12 cellular contexts compared by ENCODE assay signal in the genomic region with DNA sequence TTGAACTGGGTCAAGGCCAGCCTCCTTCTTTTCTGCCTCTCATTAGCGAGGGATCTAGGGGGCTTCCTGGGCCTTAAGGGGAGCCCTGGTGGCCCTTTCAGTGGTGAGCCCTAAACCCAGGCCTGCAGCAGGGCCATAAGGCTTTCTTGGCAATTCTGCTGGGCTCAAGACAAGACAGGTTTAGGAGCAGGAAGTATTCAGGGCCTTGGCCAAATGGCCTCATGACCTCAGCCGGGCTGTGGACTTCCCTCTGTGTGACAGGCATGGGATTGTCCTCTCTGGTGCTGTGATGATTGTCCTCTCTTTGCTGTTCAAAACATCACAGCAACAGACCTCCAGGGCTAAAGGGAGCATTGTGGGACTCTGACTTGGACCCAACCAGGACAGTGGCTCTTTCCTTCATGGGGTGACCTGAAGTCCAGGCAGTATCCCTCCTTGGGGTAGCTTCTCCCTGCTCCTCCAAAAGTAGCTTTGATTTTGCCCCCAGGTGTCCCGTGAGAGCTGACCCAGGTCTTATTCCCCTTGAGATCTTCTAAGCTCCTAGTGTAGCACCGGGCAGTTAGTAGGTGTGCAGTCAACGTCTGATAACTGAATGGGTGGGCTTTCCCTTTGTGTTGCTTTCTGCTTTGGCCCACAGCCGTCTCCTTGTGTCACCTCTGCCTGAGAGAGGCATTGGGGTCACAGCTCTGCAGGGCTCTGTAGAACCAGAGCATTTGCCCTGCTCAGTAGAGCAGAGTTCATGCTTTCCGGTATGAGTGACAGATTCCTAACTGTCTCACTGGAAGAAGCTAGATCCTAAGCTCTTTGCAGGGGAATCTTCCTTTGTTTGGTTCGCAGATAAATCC. TPM values are rescaled to one million over a fixed set of nuclear protein-coding genes. Genes with fewer than 3 reads are reported as not detected.
DNase-seq lines count a peak whose midpoint lies in the region; ATAC-seq and TF ChIP-seq lines count a peak whose summit lies in the region.
"Had no signal": no experiment of that assay in that cellular context is flagged by ENCODE, and none has a peak within 500 bp of the region (broad histone marks: within the 10 kb centered on the region; RNA-seq: fewer than 3 reads in every experiment).

No MANE protein-coding gene starts in this region.

- no peaks in the 10 kb centered on the region for H3K36me3 ChIP-seq in OCI-LY7 (ENCODE audit: insufficient read depth, low read length)

- CTCF ChIA-PET in Calu3 (lab: Charles Lee): interaction anchor here (0.6 to 1.2 kb wide), 2 partner anchors 48 to 725 kb away, joined by 3 to 7 read pairs; no protein-coding TSS in a partner anchor
- CTCF ChIA-PET in activated CD8-positive, alpha-beta T cell treated with anti-CD3 and anti-CD28 coated beads, Interleukin-2, amount 10 ng/mL, durations not matched to agents 7 days and 5 days (lab: Charles Lee): interaction anchor here (0.6 to 2.2 kb wide), 7 partner anchors 12 to 653 kb away, joined by 3 to 11 read pairs (median 3); no protein-coding TSS in a partner anchor
- CTCF ChIA-PET in OCI-LY7 (lab: Charles Lee; ENCODE audit: unreplicated experiment): no interaction called here

- in situ Hi-C loops in GM13976 (cut with MboI; ENCODE audit: low sequenced_read_pairs, unreplicated experiment): no loop called here

- no peak for TF ChIP-seq POLR2A in erythroblast (IDR thresholded peaks at IDR 0.05; ENCODE audit: low read length)

- no peaks in the 10 kb centered on the region for H4K20me1 ChIP-seq in OCI-LY7 (ENCODE audit: insufficient read depth, low read length)

- BruUV-seq in Calu3 (replicated peaks; lab: Mats Ljungman, UMichigan) (no TSS peak), OCI-LY7 (replicated peaks; lab: Mats Ljungman, UMichigan) (no TSS peak)

- no peaks in the 10 kb centered on the region for H3K9me2 ChIP-seq in OCI-LY7 (ENCODE audit: insufficient read depth, low read length)

- no peaks in the 10 kb centered on the region for H3K79me2 ChIP-seq in OCI-LY7 (ENCODE audit: insufficient read depth, low read depth, low read length)

- no peaks in the 10 kb centered on the region for H3K27me3 Mint-ChIP-seq in Calu3 (ENCODE audit: unreplicated experiment)
- no peaks in the 10 kb centered on the region for H3K27me3 Mint-ChIP-seq in activated CD8-positive, alpha-beta T cell treated with anti-CD3 and anti-CD28 coated beads, Interleukin-2, amount 10 ng/mL, durations not matched to agents 7 days and 5 days (ENCODE audit: low read depth)

- peaks cover 81% of the 10 kb centered on the region for H3K36me3 Mint-ChIP-seq in Calu3 (ENCODE audit: insufficient read depth, unreplicated experiment)
- peaks cover 85% of the 10 kb centered on the region for H3K36me3 Mint-ChIP-seq in activated CD8-positive, alpha-beta T cell treated with anti-CD3 and anti-CD28 coated beads, Interleukin-2, amount 10 ng/mL, durations not matched to agents 7 days and 5 days (ENCODE audit: low read depth)

- no peak overlapping the region for H2AFZ ChIP-seq in OCI-LY7 (ENCODE audit: low read length)

- H3K9me3 Mint-ChIP-seq in Calu3 (ENCODE audit: low read depth, unreplicated experiment): no peaks in the 10 kb centered on the region
- no peaks in the 10 kb centered on the region for H3K9me3 Mint-ChIP-seq in activated CD8-positive, alpha-beta T cell treated with anti-CD3 and anti-CD28 coated beads, Interleukin-2, amount 10 ng/mL, durations not matched to agents 7 days and 5 days (ENCODE audit: insufficient read depth)

- POLR2A ChIA-PET in activated CD8-positive, alpha-beta T cell treated with anti-CD3 and anti-CD28 coated beads, Interleukin-2, amount 10 ng/mL, durations not matched to agents 7 days and 5 days (lab: Charles Lee): interaction anchor here (1.0 to 4.9 kb wide), 3 partner anchors 15 to 16 kb away, joined by 3 to 31 read pairs (median 8); a partner anchor contains a TSS
- POLR2A ChIA-PET in OCI-LY7 (lab: Charles Lee): no interaction called here

- no peak overlapping the region for H3K27ac ChIP-seq in OCI-LY7 (ENCODE audit: low read depth, low read length, poor library complexity, severe bottlenecking)

- no peak for ATAC-seq in activated CD8-positive, alpha-beta T cell treated with anti-CD3 and anti-CD28 coated beads, Interleukin-2, amount 10 ng/mL, durations not matched to agents 7 days and 5 days
- ATAC-seq in sciatic nerve (peak; percentile 3), GM18519 (IDR thresholded peaks at IDR 0.05; ENCODE audit: low FRiP score, unreplicated experiment) (no peak)
- ATAC-seq: Panc1 had no signal

- no peaks in the 10 kb centered on the region for H3K4me1 ChIP-seq in OCI-LY7 (ENCODE audit: insufficient read depth, low read length, poor library complexity, severe bottlenecking)

- no peak overlapping the region for H3K4me3 ChIP-seq in OCI-LY7 (ENCODE audit: low read depth, low read length, poor library complexity, severe bottlenecking)

- DNase-seq in Calu3: no peak
- DNase-seq in activated CD8-positive, alpha-beta T cell treated with anti-CD3 and anti-CD28 coated beads, Interleukin-2, amount 10 ng/mL, durations not matched to agents 7 days and 5 days: no peak
- peak; percentile 75 for DNase-seq in cardiac septum (ENCODE audit: low spot score)
- no peak for DNase-seq in sciatic nerve (ENCODE audit: low spot score)
- no peak for DNase-seq in erythroblast (lab: John Stamatoyannopoulos, UW)
- DNase-seq in OCI-LY7 (ENCODE audit: low spot score): no peak
- no peak for DNase-seq in GM13976 (ENCODE audit: low spot score)
- DNase-seq: cortex of kidney, DMS53, NCI-H1092 had no signal

- no peak for TF ChIP-seq CTCF in Calu3 (IDR thresholded peaks at IDR 0.05; ENCODE audit: unreplicated experiment)
- no peak for TF ChIP-seq CTCF in OCI-LY7 (conservative IDR thresholded peaks at IDR 0.05; ENCODE audit: low read length)
- no peak for TF ChIP-seq CTCF in GM13976 (IDR thresholded peaks at IDR 0.05; ENCODE audit: borderline replicate concordance, control extremely low read depth, extremely low read depth, insufficient read depth, missing control alignments)

- H3K9me3 ChIP-seq in OCI-LY7 (ENCODE audit: low read length): no peaks in the 10 kb centered on the region

- intact Hi-C loops in Calu3 (cut with micrococcal nuclease; ENCODE audit: unreplicated experiment) (no loop called here), cardiac septum (cut with DNase I) (no loop called here), sciatic nerve (cut with DNase I) (loop anchor here (10.0 kb wide), 1 partner anchor 683 kb away; no protein-coding TSS in a partner anchor), OCI-LY7 (cut with micrococcal nuclease; ENCODE audit: unreplicated experiment) (no loop called here)

- peak overlapping the region; percentile 55 for H3K27ac Mint-ChIP-seq in Calu3 (ENCODE audit: unreplicated experiment)
- H3K27ac Mint-ChIP-seq in activated CD8-positive, alpha-beta T cell treated with anti-CD3 and anti-CD28 coated beads, Interleukin-2, amount 10 ng/mL, durations not matched to agents 7 days and 5 days: peak overlapping the region; percentile 83

- H3K4me2 ChIP-seq in OCI-LY7 (ENCODE audit: low read length): no peak overlapping the region

- H3K4me1 Mint-ChIP-seq in Calu3 (ENCODE audit: low read depth, unreplicated experiment): peaks cover 49% of the 10 kb centered on the region
- H3K4me1 Mint-ChIP-seq in activated CD8-positive, alpha-beta T cell treated with anti-CD3 and anti-CD28 coated beads, Interleukin-2, amount 10 ng/mL, durations not matched to agents 7 days and 5 days (ENCODE audit: low read depth): peaks cover 92% of the 10 kb centered on the region

- no peak overlapping the region for H3K4me3 Mint-ChIP-seq in Calu3 (ENCODE audit: low read depth, unreplicated experiment)
- H3K4me3 Mint-ChIP-seq in activated CD8-positive, alpha-beta T cell treated with anti-CD3 and anti-CD28 coated beads, Interleukin-2, amount 10 ng/mL, durations not matched to agents 7 days and 5 days: peak overlapping the region; percentile 28

RNA-seq across cellular contexts. Expression of a gene that starts 14.7 kb away (rescaled TPM):
- total RNA-seq in Calu3 (2022) (53.7 and 57.3 TPM in 2 replicates), cardiac septum (65.4 TPM), sciatic nerve (230 TPM), OCI-LY7 (2022) (0.39 and 1.0 TPM in 2 replicates)
- total RNA-seq in activated CD8-positive, alpha-beta T cell treated with anti-CD3 and anti-CD28 coated beads, Interleukin-2, amount 10 ng/mL, durations not matched to agents 7 days and 5 days: 10 to 100 TPM; 37.3 to 40.9 TPM
- total RNA-seq in OCI-LY7 (2014; rRNA removed; shearing (Covaris generic)): 0.03 and 0.35 TPM in 2 replicates

Comparison
In these comparisons a context has a peak if more than half of its experiments do, and no peak if none do; other contexts are left out.
1. RNA of a gene that starts 14.7 kb away (total RNA-seq): 230 TPM in sciatic nerve (single experiment), 65.4 TPM in cardiac septum (single experiment), 53.7 to 57.3 TPM in Calu3 and 37.3 to 40.9 TPM in activated CD8-positive, alpha-beta T cell treated with anti-CD3 and anti-CD28 coated beads, Interleukin-2, amount 10 ng/mL, durations not matched to agents 7 days and 5 days; 0.03 to 1.0 TPM in OCI-LY7; every median in the first group is over 10 times any median in the second.